ENCODE assay signal across 23 cellular contexts in genomic region chr12:68490476-68490875, GRCh38.
"Had no signal": no experiment of that assay in that cellular context is flagged by ENCODE, and none has a peak within 500 bp of the region (broad histone marks: within the 10 kb centered on the region; RNA-seq: fewer than 3 reads in every experiment).

No MANE protein-coding gene starts in this region.

- H3K27me3 Mint-ChIP-seq: naive thymus-derived CD4-positive, alpha-beta T cell; T-helper 17 cell had no signal

- H3K4me3 Mint-ChIP-seq: activated naive CD4-positive, alpha-beta T cell treated with anti-CD3 and anti-CD28 coated beads, Interleukin-2, amount 10 ng/mL, durations not matched to agents 7 days and 5 days; activated T-cell treated with anti-CD3 and anti-CD28 coated beads, Interleukin-2, amount 50 U/mL, for 72 hours; naive thymus-derived CD4-positive, alpha-beta T cell; T-helper 17 cell; WTC11 had no signal

- H3K27ac ChIP-seq: breast epithelium, right lobe of liver, testis, transverse colon had no signal

- DNase-seq: activated gamma-delta T cell; activated naive CD4-positive, alpha-beta T cell treated with anti-CD3 and anti-CD28 coated beads, Interleukin-2, amount 10 ng/mL, durations not matched to agents 7 days and 5 days; activated T-cell treated with anti-CD3 and anti-CD28 coated beads for 4 hours; activated T-cell treated with anti-CD3 and anti-CD28 coated beads, Interleukin-2, amount 50 U/mL, for 72 hours; amygdala; central memory CD4-positive, alpha-beta T cell; head of caudate nucleus; hippocampal formation; kidney; left colon; midbrain; naive thymus-derived CD4-positive, alpha-beta T cell; right lobe of liver; stimulated activated CD4-positive, alpha-beta T cell treated with anti-CD3 and anti-CD28 coated beads, Interleukin-12 subunit alpha, Interleukin-12 subunit beta, amount 100 ng/mL, for 4 hours; stimulated activated CD4-positive, alpha-beta T cell treated with anti-CD3 and anti-CD28 coated beads, Interleukin-4, amount 100 ng/mL, for 1 hour; stimulated activated naive CD8-positive, alpha-beta T cell treated with anti-CD3 and anti-CD28 coated beads, Interleukin-15, Interleukin-2, amounts not matched to agents 100 U/mL and 50 U/mL, for 24 hours; T-helper 17 cell; testis; transverse colon had no signal

- H3K27me3 ChIP-seq: breast epithelium, right lobe of liver, testis, transverse colon had no signal

- H3K4me1 ChIP-seq: breast epithelium, right lobe of liver, testis, transverse colon had no signal

- H3K36me3 ChIP-seq: breast epithelium, right lobe of liver, transverse colon had no signal

- H3K4me3 ChIP-seq: breast epithelium, right lobe of liver, testis, transverse colon had no signal

- H3K9me3 ChIP-seq: breast epithelium, right lobe of liver, testis, transverse colon had no signal

- H3K27ac Mint-ChIP-seq: activated naive CD4-positive, alpha-beta T cell treated with anti-CD3 and anti-CD28 coated beads, Interleukin-2, amount 10 ng/mL, durations not matched to agents 7 days and 5 days; activated T-cell treated with anti-CD3 and anti-CD28 coated beads, Interleukin-2, amount 50 U/mL, for 72 hours; naive thymus-derived CD4-positive, alpha-beta T cell; T-helper 17 cell; WTC11 had no signal

- ATAC-seq: left colon; naive thymus-derived CD4-positive, alpha-beta T cell; right lobe of liver; stimulated activated naive CD8-positive, alpha-beta T cell treated with anti-CD3 and anti-CD28 coated beads, Interleukin-15, Interleukin-2, amounts not matched to agents 100 U/mL and 50 U/mL, for 24 hours; T-helper 17 cell; WTC11 had no signal

- H3K9me3 Mint-ChIP-seq: WTC11 had no signal

- FAIRE-seq: endothelial cell of umbilical vein, kidney, urothelium cell line had no signal

- H3K36me3 Mint-ChIP-seq: WTC11 had no signal
